In genomic region chr6:165895421-165896165, GRCh38 we compare ENCODE assay signal across 2 cellular contexts.
TF ChIP-seq lines count a peak whose summit lies in the region.

No MANE protein-coding gene starts in this region.

TF ChIP-seq in A549, 52 proteins besides CTCF, POLR2A, EP300 and RAD21 (continued from another document):
- TF ChIP-seq REST (IDR thresholded peaks at IDR 0.05): no peak

TF ChIP-seq in K562, 482 proteins besides CTCF, POLR2A, EP300 and RAD21 (continued from another document):
- no peak for TF ChIP-seq ELK3 (CRISPR knock-in tag; IDR thresholded peaks at IDR 0.05)
